23 cellular contexts compared by ENCODE assay signal in the genomic region with DNA sequence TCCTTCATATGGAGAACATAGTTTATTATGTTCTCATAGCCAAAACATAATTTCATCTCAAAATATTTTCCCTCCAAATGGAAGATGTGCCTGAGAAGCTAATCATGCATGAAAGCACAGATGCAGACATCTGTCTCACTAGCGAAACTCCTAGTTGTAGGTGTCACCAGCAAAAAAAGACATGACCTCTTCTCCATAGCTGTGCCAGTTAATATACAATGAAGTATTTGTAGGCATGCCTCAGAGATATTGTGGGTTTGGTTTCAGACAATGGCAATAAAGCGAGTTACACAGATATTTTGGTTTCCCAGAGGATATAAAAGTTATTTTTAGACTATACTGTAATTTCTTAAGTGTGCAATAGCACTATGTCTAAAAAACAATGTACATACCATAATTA. TPM values are rescaled to one million over a fixed set of nuclear protein-coding genes. Genes with fewer than 3 reads are reported as not detected.
DNase-seq lines count a peak whose midpoint lies in the region; ATAC-seq and TF ChIP-seq lines count a peak whose summit lies in the region.
"Had no signal": no experiment of that assay in that cellular context is flagged by ENCODE, and none has a peak within 500 bp of the region (broad histone marks: within the 10 kb centered on the region; RNA-seq: fewer than 3 reads in every experiment).

No MANE protein-coding gene starts in this region.

- H3K4me3 ChIP-seq in esophagus muscularis mucosa (no peak overlapping the region), stomach smooth muscle (ENCODE audit: low read length in 2 of 2) (no peak overlapping the region), GM23338 (no peak overlapping the region)
- H3K4me3 ChIP-seq: A549; BLaER1 treated with 17β-estradiol and CSF1 and Interleukin-3, amounts not matched to agents 10 nM and 100 nM had no signal

- H3K4me3 Mint-ChIP-seq in GM23338, result no peak overlapping the region
- H3K4me3 Mint-ChIP-seq: CD14-positive monocyte; CD4-positive, alpha-beta T cell; CD8-positive, alpha-beta memory T cell had no signal

- no peak for TF ChIP-seq EP300 in esophagus muscularis mucosa (IDR thresholded peaks at IDR 0.05)

- TF ChIP-seq CTCF in esophagus muscularis mucosa (IDR thresholded peaks at IDR 0.05), result no peak
- TF ChIP-seq CTCF in GM23338 (conservative IDR thresholded peaks at IDR 0.05; ENCODE audit: low read depth in 2 of 2), result no peak

- no peak overlapping the region for H2AFZ ChIP-seq in GM23338

- 82% methylated on average over 2 of the region's 2 CpGs for WGBS in esophagus muscularis mucosa

- H3K4me1 ChIP-seq in esophagus muscularis mucosa (peaks cover 0 to 44% (median 20%) of the 10 kb centered on the region in 4 donors), stomach smooth muscle (ENCODE audit: control insufficient read depth, insufficient read depth, low read length) (peaks cover 13% of the 10 kb centered on the region), GM23338 (ENCODE audit: insufficient read depth) (peaks cover 5% of the 10 kb centered on the region; the same call in 1 of the 2 replicates)
- H3K4me1 ChIP-seq: A549; BE2C; BLaER1 treated with 17β-estradiol and CSF1 and Interleukin-3, amounts not matched to agents 10 nM and 100 nM had no signal

- H3K79me2 ChIP-seq in GM23338 (replicated peaks; ENCODE audit: insufficient read depth), result peaks cover 24% of the 10 kb centered on the region

- H3K4me1 Mint-ChIP-seq in GM23338, result peaks cover 11% of the 10 kb centered on the region
- H3K4me1 Mint-ChIP-seq: CD14-positive monocyte; CD8-positive, alpha-beta memory T cell had no signal

- no peaks in the 10 kb centered on the region for H4K20me1 ChIP-seq in GM23338 (replicated peaks; ENCODE audit: insufficient read depth)
- H4K20me1 ChIP-seq: BLaER1 treated with 17β-estradiol and CSF1 and Interleukin-3, amounts not matched to agents 10 nM and 100 nM had no signal

- peaks cover 21% of the 10 kb centered on the region for H3K36me3 Mint-ChIP-seq in GM23338 (ENCODE audit: low read depth)
- H3K36me3 Mint-ChIP-seq: CD14-positive monocyte had no signal

- peak overlapping the region in 3 of 4 donors; percentile 9 to 68 (median 45) for H3K27ac ChIP-seq in esophagus muscularis mucosa (replicated peaks in 1 of 4)
- peak overlapping the region; percentile 82 for H3K27ac ChIP-seq in stomach smooth muscle (ENCODE audit: low read length)
- no peak overlapping the region for H3K27ac ChIP-seq in GM23338 (ENCODE audit: low read depth)
- H3K27ac ChIP-seq: A549; BLaER1 treated with 17β-estradiol and CSF1 and Interleukin-3, amounts not matched to agents 10 nM and 100 nM had no signal

- intact Hi-C loops in esophagus muscularis mucosa (cut with DNase I) (no loop called here), left colon (cut with DNase I, micrococcal nuclease) (no loop called here), Right ventricle myocardium inferior (cut with DNase I) (no loop called here)

- H3K27me3 Mint-ChIP-seq in GM23338 (ENCODE audit: insufficient read depth, low read depth, poor library complexity), result peaks cover 2% of the 10 kb centered on the region

- H3K27me3 ChIP-seq in esophagus muscularis mucosa (no peaks in the 10 kb centered on the region), stomach smooth muscle (ENCODE audit: control insufficient read depth in 1 of 2, insufficient read depth in 2 of 2, low read length in 2 of 2) (no peaks in the 10 kb centered on the region), GM23338 (ENCODE audit: insufficient read depth) (no peaks in the 10 kb centered on the region)
- H3K27me3 ChIP-seq: BLaER1 treated with 17β-estradiol and CSF1 and Interleukin-3, amounts not matched to agents 10 nM and 100 nM had no signal

- no peak overlapping the region for H3K9ac ChIP-seq in stomach smooth muscle (ENCODE audit: low read length in 2 of 2)
- H3K9ac ChIP-seq: BLaER1 treated with 17β-estradiol and CSF1 and Interleukin-3, amounts not matched to agents 10 nM and 100 nM had no signal

- no peaks in the 10 kb centered on the region for H3F3A ChIP-seq in GM23338 (replicated peaks; ENCODE audit: low read depth)

- H3K27ac Mint-ChIP-seq in GM23338, result no peak overlapping the region
- H3K27ac Mint-ChIP-seq: CD4-positive, alpha-beta T cell; CD8-positive, alpha-beta memory T cell had no signal

- peak; percentile 79 for ATAC-seq in left colon
- no peak for ATAC-seq in GM23338
- no peak for ATAC-seq in Right ventricle myocardium inferior
- ATAC-seq: A549 had no signal

- H3K9me3 ChIP-seq in esophagus muscularis mucosa (no peaks in the 10 kb centered on the region), stomach smooth muscle (ENCODE audit: control insufficient read depth in 2 of 2, low read length in 2 of 2) (no peaks in the 10 kb centered on the region)
- H3K9me3 ChIP-seq: A549; BE2C; BLaER1 treated with 17β-estradiol and CSF1 and Interleukin-3, amounts not matched to agents 10 nM and 100 nM had no signal

- H3K9me2 ChIP-seq in GM23338 (ENCODE audit: insufficient read depth), result peaks cover 9% of the 10 kb centered on the region; the same call in 1 of the 2 replicates

- H3K4me2 ChIP-seq in GM23338, result no peak overlapping the region
- H3K4me2 ChIP-seq: A549; BLaER1 treated with 17β-estradiol and CSF1 and Interleukin-3, amounts not matched to agents 10 nM and 100 nM had no signal

- TF ChIP-seq POLR2A in esophagus muscularis mucosa (IDR thresholded peaks at IDR 0.05; ENCODE audit: low read depth), result no peak

- peak; percentile 1 for DNase-seq in NCI-H2171 treated with DMSO at 0.1 percent for 48 hours (lab: John Stamatoyannopoulos, UW)
- no peak for DNase-seq in NCI-H2171 (lab: John Stamatoyannopoulos, UW)
- no peak for DNase-seq in esophagus muscularis mucosa (ENCODE audit: extremely low spot score)
- no peak for DNase-seq in left colon
- DNase-seq in GM23338 (ENCODE audit: low spot score), result no peak
- no peak for DNase-seq in NCI-H510A treated with DMSO at 0.1 percent for 48 hours (lab: John Stamatoyannopoulos, UW)
- no peak for DNase-seq in Right ventricle myocardium inferior (ENCODE audit: missing footprints)
- DNase-seq: 8988T; ACHN; AML-193; BE2C; CD4-positive, alpha-beta T cell; CD8-positive, alpha-beta memory T cell; DMS 273 treated with DMSO at 0.1 percent for 48 hours; DMS79; EL; GF-D8; H7; HCEC 1CT had no signal

- H3K36me3 ChIP-seq in esophagus muscularis mucosa (peaks cover 0 to 18% (median 6%) of the 10 kb centered on the region in 4 donors), stomach smooth muscle (ENCODE audit: control insufficient read depth in 2 of 2, insufficient read depth in 2 of 2, low read length in 2 of 2) (peaks cover 6 to 9% of the 10 kb centered on the region in 2 donors), GM23338 (ENCODE audit: insufficient read depth) (0 out of 2 replicates have a peak, but pooled peaks cover 5% of the 10 kb centered on the region)
- H3K36me3 ChIP-seq: BE2C had no signal

- no peaks in the 10 kb centered on the region for H3K9me3 Mint-ChIP-seq in GM23338

TF ChIP-seq in GM23338, 12 proteins besides CTCF, POLR2A, EP300 and RAD21 (continues in another document):
- no peak for TF ChIP-seq EZH2phosphoT487 (IDR thresholded peaks at IDR 0.05; ENCODE audit: unreplicated experiment)
- no peak for TF ChIP-seq JUNB (IDR thresholded peaks at IDR 0.05; ENCODE audit: unreplicated experiment)
- TF ChIP-seq, protein P1, sequence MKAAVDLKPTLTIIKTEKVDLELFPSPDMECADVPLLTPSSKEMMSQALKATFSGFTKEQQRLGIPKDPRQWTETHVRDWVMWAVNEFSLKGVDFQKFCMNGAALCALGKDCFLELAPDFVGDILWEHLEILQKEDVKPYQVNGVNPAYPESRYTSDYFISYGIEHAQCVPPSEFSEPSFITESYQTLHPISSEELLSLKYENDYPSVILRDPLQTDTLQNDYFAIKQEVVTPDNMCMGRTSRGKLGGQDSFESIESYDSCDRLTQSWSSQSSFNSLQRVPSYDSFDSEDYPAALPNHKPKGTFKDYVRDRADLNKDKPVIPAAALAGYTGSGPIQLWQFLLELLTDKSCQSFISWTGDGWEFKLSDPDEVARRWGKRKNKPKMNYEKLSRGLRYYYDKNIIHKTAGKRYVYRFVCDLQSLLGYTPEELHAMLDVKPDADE (IDR thresholded peaks at IDR 0.05), result no peak
- TF ChIP-seq STAT1 (IDR thresholded peaks at IDR 0.05; ENCODE audit: unreplicated experiment), result no peak

RNA-seq across cellular contexts. Expression of a gene that starts 47.1 kb away (rescaled TPM):
- total RNA-seq in esophagus muscularis mucosa (100 to 1,000 TPM; 154 to 208 (median 199) TPM), left colon (10 to 100 TPM; 30.7 to 53.6 TPM), Right ventricle myocardium inferior (7.4 TPM)
- 20.2 and 22.6 TPM in 2 replicates for total RNA-seq in GM23338 (2014; rRNA removed; shearing (Covaris generic))
- polyA plus RNA-seq in GM23338 (2016; fragmentation: Nextera tagmentation; extraction: Ambion mirVana), result 12.1 and 15.0 TPM in 2 replicates
